In the genomic region with DNA sequence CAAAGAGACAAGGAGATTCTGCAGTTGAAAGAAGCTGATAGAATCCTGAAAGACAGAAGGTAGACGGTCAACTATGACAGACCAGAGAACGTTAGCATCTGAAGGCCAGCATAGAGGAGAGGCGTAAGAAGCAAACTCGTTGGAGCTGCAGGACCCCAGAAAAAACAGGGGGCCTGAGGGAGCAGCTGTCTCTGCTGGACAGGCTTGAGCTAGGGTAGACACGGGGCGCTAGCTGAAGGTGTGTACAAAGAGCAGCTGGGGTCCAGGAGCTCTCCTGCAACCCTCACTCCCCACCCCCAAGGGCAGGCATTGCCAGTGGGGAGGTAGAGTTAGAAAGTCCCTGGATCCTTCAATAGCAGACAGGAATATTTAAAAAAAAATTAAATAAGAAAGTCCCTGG, we compare ENCODE assay signal across 25 cellular contexts.
"Had no signal": no experiment of that assay in that cellular context is flagged by ENCODE, and none has a peak within 500 bp of the region (broad histone marks: within the 10 kb centered on the region; RNA-seq: fewer than 3 reads in every experiment).

No MANE protein-coding gene starts in this region.

- H3K4me1 ChIP-seq: colonic mucosa, gastrocnemius medialis, neural progenitor cell, right atrium auricular region, thyroid gland had no signal

- H3K27me3 ChIP-seq: colonic mucosa, gastrocnemius medialis, neural progenitor cell, right atrium auricular region, stomach, thyroid gland had no signal

- H3K4me3 Mint-ChIP-seq: dendritic cell treated with granulocyte-macrophage colony-stimulating factor and Interleukin-4, amounts not matched to agents 40 ng/mL and 50 ng/mL, for 4 days; endodermal cell; memory B cell; mesothelial cell of epicardium; naive thymus-derived CD4-positive, alpha-beta T cell; nephron; neural progenitor cell had no signal

- H3K36me3 Mint-ChIP-seq: memory B cell; mesothelial cell of epicardium; naive thymus-derived CD4-positive, alpha-beta T cell; neural progenitor cell had no signal

- H3K27ac Mint-ChIP-seq: dendritic cell treated with granulocyte-macrophage colony-stimulating factor and Interleukin-4, amounts not matched to agents 40 ng/mL and 50 ng/mL, for 4 days; endodermal cell; memory B cell; mesothelial cell of epicardium; naive thymus-derived CD4-positive, alpha-beta T cell; nephron; neural progenitor cell had no signal

- H3K27me3 Mint-ChIP-seq: dendritic cell treated with granulocyte-macrophage colony-stimulating factor and Interleukin-4, amounts not matched to agents 40 ng/mL and 50 ng/mL, for 4 days; memory B cell; naive thymus-derived CD4-positive, alpha-beta T cell had no signal

- ATAC-seq: esophagus mucosa; gastrocnemius medialis; left lobe of liver; naive thymus-derived CD4-positive, alpha-beta T cell had no signal

- H3K4me1 Mint-ChIP-seq: mesothelial cell of epicardium; naive thymus-derived CD4-positive, alpha-beta T cell; nephron; neural progenitor cell had no signal

- H3K9me3 Mint-ChIP-seq: dendritic cell treated with granulocyte-macrophage colony-stimulating factor and Interleukin-4, amounts not matched to agents 40 ng/mL and 50 ng/mL, for 4 days; endodermal cell; memory B cell; mesothelial cell of epicardium; naive thymus-derived CD4-positive, alpha-beta T cell; nephron; neural progenitor cell had no signal

- DNase-seq: colonic mucosa; effector CD8-positive, alpha-beta T cell; endodermal cell; foreskin fibroblast; gastrocnemius medialis; kidney; naive thymus-derived CD4-positive, alpha-beta T cell; small intestine; stimulated activated CD4-positive, alpha-beta T cell treated with anti-CD3 and anti-CD28 coated beads, Interleukin-15, amount 100 ng/mL, for 24 hours; stimulated activated CD4-positive, alpha-beta T cell treated with anti-CD3 and anti-CD28 coated beads, Interleukin-2, amount 100 ng/mL, for 48 hours; stimulated activated naive CD4-positive, alpha-beta T cell treated with Interleukin-2 at 50 U/mL for 16 hours; stomach; thyroid gland; trophoblast cell had no signal

- H3K9me3 ChIP-seq: colonic mucosa, gastrocnemius medialis, prostate gland, right atrium auricular region, stomach, thyroid gland had no signal

- H3K4me3 ChIP-seq: colonic mucosa, gastrocnemius medialis, lung, neural progenitor cell, prostate gland, right atrium auricular region, stomach, thyroid gland had no signal

- H3K27ac ChIP-seq: colonic mucosa, epithelial cell of prostate, gastrocnemius medialis, neural progenitor cell, prostate gland, right atrium auricular region, stomach, thyroid gland had no signal

- H3K36me3 ChIP-seq: colonic mucosa, gastrocnemius medialis, neural progenitor cell, prostate gland, right atrium auricular region, stomach, thyroid gland had no signal
